Comparison of ENCODE assay signal across 16 cellular contexts in the genomic region with DNA sequence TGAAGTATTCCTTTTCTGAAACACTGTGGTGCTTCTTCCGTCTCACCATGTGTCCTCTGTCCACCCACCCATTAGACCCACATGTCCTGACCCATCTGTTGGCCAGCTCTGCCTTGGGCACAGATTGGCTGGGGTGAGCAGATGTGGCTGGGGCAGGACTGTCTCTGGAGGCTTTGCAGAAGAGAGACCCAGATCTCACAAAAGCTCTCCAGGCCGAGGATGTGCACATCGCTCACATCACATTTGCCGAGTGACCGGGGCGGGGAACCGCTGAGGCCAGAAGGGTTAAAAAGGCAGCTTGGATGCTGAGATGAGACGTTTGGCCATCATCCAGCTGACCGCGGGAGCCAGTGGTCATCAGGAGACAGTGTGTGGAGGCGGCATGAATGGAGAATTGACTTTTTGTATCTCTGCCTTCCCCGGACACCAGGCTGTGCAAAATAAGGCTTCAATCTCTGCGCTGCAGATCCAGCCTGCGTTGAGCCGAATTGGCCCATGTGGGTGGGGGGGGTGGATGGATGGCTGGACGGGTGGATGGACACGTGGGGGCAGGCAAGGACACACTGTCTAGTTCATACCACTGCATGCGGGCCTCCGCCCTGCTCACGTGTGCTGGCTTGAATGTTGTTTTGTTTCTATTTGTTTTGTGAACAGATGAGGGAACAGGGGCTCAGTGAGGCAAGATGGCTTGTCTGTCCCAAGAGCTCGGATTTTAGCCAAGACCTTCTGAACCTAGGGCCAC. TPM values are rescaled to one million over a fixed set of nuclear protein-coding genes. Genes with fewer than 3 reads are reported as not detected.
DNase-seq lines count a peak whose midpoint lies in the region; ATAC-seq and TF ChIP-seq lines count a peak whose summit lies in the region.
"Had no signal": no experiment of that assay in that cellular context is flagged by ENCODE, and none has a peak within 500 bp of the region (broad histone marks: within the 10 kb centered on the region; RNA-seq: fewer than 3 reads in every experiment).

No MANE protein-coding gene starts in this region.

- peak overlapping the region in 3 of 5 donors; percentile 41 to 93 (median 63) for H3K27ac ChIP-seq in adrenal gland
- H3K27ac ChIP-seq in psoas muscle: peak overlapping the region; percentile 41

- H3K4me1 ChIP-seq in adrenal gland (replicated peaks in 1 of 2) (peaks cover 25 to 41% of the 10 kb centered on the region in 2 donors), psoas muscle (peaks cover 28% of the 10 kb centered on the region)

- peak in 1 of 2 donors; percentile 23 for TF ChIP-seq POLR2A in adrenal gland (IDR thresholded peaks at IDR 0.05)

- H3K36me3 ChIP-seq in adrenal gland (replicated peaks in 1 of 2): no peaks in the 10 kb centered on the region
- no peaks in the 10 kb centered on the region for H3K36me3 ChIP-seq in psoas muscle (ENCODE audit: insufficient read depth in 1 of 2, low read depth in 1 of 2)
- H3K36me3 ChIP-seq in MG63: no peaks in the 10 kb centered on the region

- no peak for TF ChIP-seq CTCF in adrenal gland (IDR thresholded peaks at IDR 0.05)
- no peak for TF ChIP-seq CTCF in psoas muscle (IDR thresholded peaks at IDR 0.05)
- TF ChIP-seq CTCF in Calu3 (IDR thresholded peaks at IDR 0.05; ENCODE audit: unreplicated experiment): no peak

- no peaks in the 10 kb centered on the region for H3K9me3 ChIP-seq in adrenal gland (replicated peaks in 1 of 3)
- H3K9me3 ChIP-seq in psoas muscle: no peaks in the 10 kb centered on the region
- no peaks in the 10 kb centered on the region for H3K9me3 ChIP-seq in MG63

- H3K27ac Mint-ChIP-seq in Calu3 (ENCODE audit: unreplicated experiment): no peak overlapping the region
- H3K27ac Mint-ChIP-seq: activated naive CD4-positive, alpha-beta T cell treated with anti-CD3 and anti-CD28 coated beads, Interleukin-2, amount 50 U/mL, for 24 hours had no signal

- ATAC-seq in Right ventricle myocardium superior (ENCODE audit: poor library complexity) (peak; percentile 47), psoas muscle (peak in 3 of 4 donors; percentile 25 to 53 (median 44))
- ATAC-seq: HCT116 had no signal

- CTCF ChIA-PET in Calu3 (lab: Charles Lee): interaction anchor here (0.8 kb wide), 1 partner anchor 17 kb away, joined by 3 read pairs; no protein-coding TSS in a partner anchor

- H3K4me1 Mint-ChIP-seq in Calu3 (ENCODE audit: low read depth, unreplicated experiment): no peaks in the 10 kb centered on the region
- H3K4me1 Mint-ChIP-seq: activated naive CD4-positive, alpha-beta T cell treated with anti-CD3 and anti-CD28 coated beads, Interleukin-2, amount 50 U/mL, for 24 hours had no signal

- H3K27me3 ChIP-seq in adrenal gland (no peaks in the 10 kb centered on the region), psoas muscle (ENCODE audit: insufficient read depth in 3 of 3, low read length in 2 of 3) (peaks cover 0 to 4% (median 1%) of the 10 kb centered on the region in 3 donors), MG63 (peaks cover 12% of the 10 kb centered on the region)

- WGBS in adrenal gland, 4 donors: 31 to 47% (median 44%) methylated on average over 21 of the region's 21 CpGs
- WGBS in psoas muscle, 3 donors: 19 to 29% (median 22%) methylated on average over 21 of the region's 21 CpGs

- BruUV-seq in Calu3 (replicated peaks; lab: Mats Ljungman, UMichigan): no TSS peak

- H3K36me3 Mint-ChIP-seq in Calu3 (ENCODE audit: insufficient read depth, unreplicated experiment): peaks cover 14% of the 10 kb centered on the region
- H3K36me3 Mint-ChIP-seq: activated naive CD4-positive, alpha-beta T cell treated with anti-CD3 and anti-CD28 coated beads, Interleukin-2, amount 50 U/mL, for 24 hours had no signal

- no peak overlapping the region for H3K4me3 Mint-ChIP-seq in Calu3 (ENCODE audit: low read depth, unreplicated experiment)
- H3K4me3 Mint-ChIP-seq: activated naive CD4-positive, alpha-beta T cell treated with anti-CD3 and anti-CD28 coated beads, Interleukin-2, amount 50 U/mL, for 24 hours had no signal

- H3K9me3 Mint-ChIP-seq in Calu3 (ENCODE audit: low read depth, unreplicated experiment): no peaks in the 10 kb centered on the region
- H3K9me3 Mint-ChIP-seq: activated naive CD4-positive, alpha-beta T cell treated with anti-CD3 and anti-CD28 coated beads, Interleukin-2, amount 50 U/mL, for 24 hours had no signal

- intact Hi-C loops in adrenal gland (cut with DNase I): no loop called here
- intact Hi-C loops in Right ventricle myocardium superior (cut with DNase I): no loop called here
- intact Hi-C loops in psoas muscle (cut with DNase I): loop anchor here in 1 of 2 donors (10.0 kb wide), 1 partner anchor 90 kb away; the partner anchor contains the start of genes SYT8 and TNNI2
- intact Hi-C loops in Calu3 (cut with micrococcal nuclease; ENCODE audit: unreplicated experiment): no loop called here

- no peak overlapping the region for H3K4me3 ChIP-seq in adrenal gland
- no peak overlapping the region for H3K4me3 ChIP-seq in psoas muscle
- no peak overlapping the region for H3K4me3 ChIP-seq in MG63

- DNase-seq in Ammon's horn (ENCODE audit: low spot score) (peak; percentile 77), adrenal gland (peak; percentile 62 to 86 (median 79)), Right ventricle myocardium superior (peak; percentile 56), psoas muscle (peak in 1 of 2 donors; percentile 83), NCI-H1417 (lab: John Stamatoyannopoulos, UW) (no peak), Calu3 (no peak), MG63 (no peak), NCI-H146 (lab: John Stamatoyannopoulos, UW) (no peak)
- DNase-seq: activated CD4-positive, alpha-beta T cell treated with anti-CD3 and anti-CD28 coated beads, Interleukin-2, amount 50 U/mL, for 48 hours; DMS 273 treated with DMSO at 0.1 percent for 48 hours; NCI-H2081 treated with DMSO at 0.1 percent for 48 hours had no signal

- H3K27me3 Mint-ChIP-seq in Calu3 (ENCODE audit: unreplicated experiment): no peaks in the 10 kb centered on the region
- H3K27me3 Mint-ChIP-seq: activated naive CD4-positive, alpha-beta T cell treated with anti-CD3 and anti-CD28 coated beads, Interleukin-2, amount 50 U/mL, for 24 hours had no signal

RNA-seq across cellular contexts. Expression of gene IFITM10, which starts 6.1 kb away (rescaled TPM):
- 100 to 1,000 TPM in 1 of 8 donors, 10 to 100 TPM in 7; 15.7 to 112 (median 31.6) TPM for total RNA-seq in adrenal gland
- 100 to 1,000 TPM in 1 of 3 donors, 10 to 100 TPM in 1, 1 to 10 TPM in 1; 6.3 to 267 (median 76.5) TPM for polyA plus RNA-seq in adrenal gland
- total RNA-seq in Right ventricle myocardium superior: 1.1 TPM
- total RNA-seq in psoas muscle: 1 to 10 TPM; 1.6 to 6.1 (median 2.7) TPM
- 1 to 10 TPM in 1 of 3 donors, under 1 TPM in 2; 0.70 to 1.2 (median 0.83) TPM for polyA plus RNA-seq in psoas muscle
- 3.3 and 8.1 TPM in 2 replicates for total RNA-seq in Calu3 (2022)
- total RNA-seq in MG63 (2014; rRNA removed; shearing (Covaris generic); ENCODE audit: low replicate concordance): 0.03 and 1.8 TPM in 2 replicates
- total RNA-seq: epithelial cell of proximal tubule had no signal

RNA-seq across cellular contexts. Expression of gene CTSD, which starts 19.4 kb away (rescaled TPM):
- total RNA-seq in adrenal gland: 1,000 to 10,000 TPM; 1,712 to 4,168 (median 2,244) TPM
- 1,000 to 10,000 TPM in 2 of 3 donors, 100 to 1,000 TPM in 1; 641 to 1,561 (median 1,335) TPM for polyA plus RNA-seq in adrenal gland
- total RNA-seq in Right ventricle myocardium superior: 986 TPM
- 100 to 1,000 TPM; 343 to 950 (median 608) TPM for total RNA-seq in psoas muscle
- 1,000 to 10,000 TPM in 2 of 3 donors, 100 to 1,000 TPM in 1; 674 to 1,317 (median 1,217) TPM for polyA plus RNA-seq in psoas muscle
- total RNA-seq in Calu3 (2022): 531 and 685 TPM in 2 replicates
- total RNA-seq in MG63 (2014; rRNA removed; shearing (Covaris generic); ENCODE audit: low replicate concordance): 201 and 234 TPM in 2 replicates

RNA-seq across cellular contexts. Expression of gene KRTAP5-6, which starts 47.3 kb away (rescaled TPM):
- total RNA-seq in adrenal gland: under 1 TPM in 1 of 8 donors, not detected in 7; 0.61 TPM
- not detected for polyA plus RNA-seq in adrenal gland
- total RNA-seq in Right ventricle myocardium superior: not detected
- total RNA-seq in psoas muscle: not detected
- polyA plus RNA-seq in psoas muscle: not detected
- not detected in 2 replicates for total RNA-seq in Calu3 (2022)
- total RNA-seq in MG63 (2014; rRNA removed; shearing (Covaris generic); ENCODE audit: low replicate concordance): not detected in 2 replicates
- total RNA-seq: epithelial cell of proximal tubule, lung microvascular endothelial cell had no signal
- polyA plus RNA-seq: neural cell had no signal

Comparison
In these comparisons a context has a peak if more than half of its experiments do, and no peak if none do; other contexts are left out.
1. DNase-seq: peak in Ammon's horn (single experiment), adrenal gland (7 of 7) and Right ventricle myocardium superior (single experiment); none in NCI-H1417 (0 of 3), Calu3 (single experiment), MG63 (single experiment) and NCI-H146 (single experiment).